ENCODE assay signal across 24 cellular contexts in genomic region chr2:124213977-124214587, GRCh38.
"Had no signal": no experiment of that assay in that cellular context is flagged by ENCODE, and none has a peak within 500 bp of the region (broad histone marks: within the 10 kb centered on the region; RNA-seq: fewer than 3 reads in every experiment).

No MANE protein-coding gene starts in this region.

- H3K27ac Mint-ChIP-seq: activated B cell treated with CpG ODN at 0.5 μM for 24 hours; activated CD4-positive, alpha-beta T cell treated with anti-CD3 and anti-CD28 coated beads, Interleukin-2, amount 10 ng/mL, durations not matched to agents 24 days and 14 days; activated CD8-positive, alpha-beta memory T cell treated with anti-CD3 and anti-CD28 coated beads, Interleukin-2, amount 10 ng/mL, durations not matched to agents 7 days and 5 days; activated naive CD4-positive, alpha-beta T cell treated with anti-CD3 and anti-CD28 coated beads, Interleukin-2, amount 50 U/mL, for 24 hours; activated T-cell treated with anti-CD3 and anti-CD28 coated beads, Interleukin-2, amount 50 U/mL, for 24 hours; activated T-helper 1 cell treated with anti-CD3 and anti-CD28 coated beads, Interleukin-12 subunit alpha, Interleukin-12 subunit beta, Interleukin-2, Interleukin-4 antibody, amounts not matched to agents 30 ng/mL and 10 ng/mL and 1 ng/mL, durations not matched to agents 14 hours and 24 hours and 36 hours; T-helper 17 cell had no signal

- H3K9me3 Mint-ChIP-seq: activated CD4-positive, alpha-beta T cell treated with anti-CD3 and anti-CD28 coated beads, Interleukin-2, amount 10 ng/mL, durations not matched to agents 24 days and 14 days had no signal

- H3K4me1 ChIP-seq: breast epithelium had no signal

- H3K9me3 ChIP-seq: breast epithelium had no signal

- H3K27ac ChIP-seq: breast epithelium had no signal

- DNase-seq: activated B cell treated with CpG ODN at 0.5 μM for 24 hours; activated CD4-positive, alpha-beta T cell treated with anti-CD3 and anti-CD28 coated beads for 1 hour; activated CD4-positive, alpha-beta T cell treated with anti-CD3 and anti-CD28 coated beads, Interleukin-2, amount 10 ng/mL, durations not matched to agents 24 days and 14 days; activated CD4-positive, alpha-beta T cell treated with anti-CD3 and anti-CD28 coated beads, Interleukin-2, amount 50 U/mL, for 48 hours; activated CD8-positive, alpha-beta memory T cell treated with anti-CD3 and anti-CD28 coated beads, Interleukin-2, amount 10 ng/mL, durations not matched to agents 7 days and 5 days; activated effector memory CD4-positive, alpha-beta T cell treated with Interleukin-2 at 50 U/mL for 16 hours; activated naive CD4-positive, alpha-beta T cell; activated T-cell treated with anti-CD3 and anti-CD28 coated beads, Interleukin-2, amount 50 U/mL, for 24 hours; aorta; caudate nucleus; KBM-7; NCI-H1048; NCI-H1417 treated with DMSO at 0.1 percent for 48 hours; NCI-H1694; NCI-H2081; NCI-H226; NCI-H526; PC-3; SHP77 treated with DMSO at 0.1 percent for 48 hours; T-helper 17 cell; T-helper 9 cell had no signal

- H3K4me3 Mint-ChIP-seq: activated B cell treated with CpG ODN at 0.5 μM for 24 hours; activated CD4-positive, alpha-beta T cell treated with anti-CD3 and anti-CD28 coated beads, Interleukin-2, amount 10 ng/mL, durations not matched to agents 24 days and 14 days; activated CD8-positive, alpha-beta memory T cell treated with anti-CD3 and anti-CD28 coated beads, Interleukin-2, amount 10 ng/mL, durations not matched to agents 7 days and 5 days; activated naive CD4-positive, alpha-beta T cell treated with anti-CD3 and anti-CD28 coated beads, Interleukin-2, amount 50 U/mL, for 24 hours; activated T-cell treated with anti-CD3 and anti-CD28 coated beads, Interleukin-2, amount 50 U/mL, for 24 hours; activated T-helper 1 cell treated with anti-CD3 and anti-CD28 coated beads, Interleukin-12 subunit alpha, Interleukin-12 subunit beta, Interleukin-2, Interleukin-4 antibody, amounts not matched to agents 30 ng/mL and 10 ng/mL and 1 ng/mL, durations not matched to agents 14 hours and 24 hours and 36 hours; T-helper 17 cell had no signal

- H3K27me3 Mint-ChIP-seq: activated B cell treated with CpG ODN at 0.5 μM for 24 hours; activated CD4-positive, alpha-beta T cell treated with anti-CD3 and anti-CD28 coated beads, Interleukin-2, amount 10 ng/mL, durations not matched to agents 24 days and 14 days; activated CD8-positive, alpha-beta memory T cell treated with anti-CD3 and anti-CD28 coated beads, Interleukin-2, amount 10 ng/mL, durations not matched to agents 7 days and 5 days; activated naive CD4-positive, alpha-beta T cell treated with anti-CD3 and anti-CD28 coated beads, Interleukin-2, amount 50 U/mL, for 24 hours; activated T-cell treated with anti-CD3 and anti-CD28 coated beads, Interleukin-2, amount 50 U/mL, for 24 hours; T-helper 17 cell had no signal

- H3K27me3 ChIP-seq: breast epithelium had no signal

- H3K4me1 Mint-ChIP-seq: activated B cell treated with CpG ODN at 0.5 μM for 24 hours; activated CD4-positive, alpha-beta T cell treated with anti-CD3 and anti-CD28 coated beads, Interleukin-2, amount 10 ng/mL, durations not matched to agents 24 days and 14 days; activated CD8-positive, alpha-beta memory T cell treated with anti-CD3 and anti-CD28 coated beads, Interleukin-2, amount 10 ng/mL, durations not matched to agents 7 days and 5 days; activated naive CD4-positive, alpha-beta T cell treated with anti-CD3 and anti-CD28 coated beads, Interleukin-2, amount 50 U/mL, for 24 hours; T-helper 17 cell had no signal

- H3K4me3 ChIP-seq: breast epithelium had no signal

- H3K36me3 ChIP-seq: breast epithelium had no signal

- H3K36me3 Mint-ChIP-seq: activated CD8-positive, alpha-beta memory T cell treated with anti-CD3 and anti-CD28 coated beads, Interleukin-2, amount 10 ng/mL, durations not matched to agents 7 days and 5 days; activated naive CD4-positive, alpha-beta T cell treated with anti-CD3 and anti-CD28 coated beads, Interleukin-2, amount 50 U/mL, for 24 hours had no signal

- ATAC-seq: activated CD8-positive, alpha-beta memory T cell treated with anti-CD3 and anti-CD28 coated beads, Interleukin-2, amount 10 ng/mL, durations not matched to agents 7 days and 5 days; PC-3; T-helper 17 cell had no signal
